ENCODE assay signal across 16 cellular contexts in genomic region chr5:159448-160172, GRCh38. TPM values are rescaled to one million over a fixed set of nuclear protein-coding genes. Genes with fewer than 3 reads are reported as not detected.
DNase-seq lines count a peak whose midpoint lies in the region; ATAC-seq lines count a peak whose summit lies in the region.
"Had no signal": no experiment of that assay in that cellular context is flagged by ENCODE, and none has a peak within 500 bp of the region (broad histone marks: within the 10 kb centered on the region; RNA-seq: fewer than 3 reads in every experiment).

No MANE protein-coding gene starts in this region.

- H3F3A ChIP-seq in GM23248 (ENCODE audit: insufficient read depth), result no peaks in the 10 kb centered on the region

- WGBS in GM23248 (ENCODE audit: low coverage in 1 of 2, low lambda C conversion rate in 2 of 2, missing lambda C conversion rate in 2 of 2), 2 experiments, result 61 to 64% methylated on average over 19 of the region's 19 CpGs

- in situ Hi-C loops in GM23248 (cut with MboI), result no loop called here

- no peaks in the 10 kb centered on the region for H3K79me2 ChIP-seq in GM23248 (ENCODE audit: insufficient read depth)

- peak overlapping the region; percentile 7 for H3K4me2 ChIP-seq in GM23248 (ENCODE audit: unreplicated experiment)

- no peak overlapping the region for H3K9ac ChIP-seq in GM23248

- H3K4me3 ChIP-seq in GM23248, result no peak overlapping the region
- H3K4me3 ChIP-seq: dorsolateral prefrontal cortex, left ventricle myocardium inferior had no signal

- DNase-seq in 8988T (peak; percentile 27), GM23248 (peak; percentile 65), amniotic epithelial cell (ENCODE audit: low read depth) (peak; percentile 33), iris pigment epithelial cell (ENCODE audit: low read depth) (peak; percentile 55), iPS-NIHi7 (ENCODE audit: extremely low spot score) (no peak), NCI-H510A (lab: John Stamatoyannopoulos, UW) (no peak)
- DNase-seq: activated CD4-positive, alpha-beta memory T cell treated with anti-CD3 and anti-CD28 coated beads, Interleukin-2, amount 10 ng/mL, durations not matched to agents 7 days and 5 days; left ventricle myocardium inferior; NCI-H2171 treated with DMSO at 0.1 percent for 48 hours had no signal

- H3K4me1 ChIP-seq in GM23248 (ENCODE audit: insufficient read depth), result peaks cover 8% of the 10 kb centered on the region
- H3K4me1 ChIP-seq: left ventricle myocardium inferior had no signal

- no peaks in the 10 kb centered on the region for H3K36me3 ChIP-seq in GM23248 (ENCODE audit: low read depth)
- H3K36me3 ChIP-seq: left ventricle myocardium inferior, neutrophil had no signal

- no peaks in the 10 kb centered on the region for H3K9me3 ChIP-seq in GM23248 (ENCODE audit: low read depth)
- H3K9me3 ChIP-seq: left ventricle myocardium inferior, neutrophil had no signal

- H3K9me2 ChIP-seq in GM23248 (ENCODE audit: insufficient read depth), result no peaks in the 10 kb centered on the region

- H3K27ac ChIP-seq in GM23248, result no peak overlapping the region
- H3K27ac ChIP-seq: dorsolateral prefrontal cortex, left ventricle myocardium inferior, neutrophil had no signal

- H3K27me3 ChIP-seq in GM23248 (replicated peaks; ENCODE audit: insufficient read depth), result no peaks in the 10 kb centered on the region

- ATAC-seq in GM18907 (IDR thresholded peaks at IDR 0.05; ENCODE audit: unreplicated experiment) (no peak), HG02870 (IDR thresholded peaks at IDR 0.05; ENCODE audit: unreplicated experiment) (no peak)
- ATAC-seq: Panc1 had no signal

- no peaks in the 10 kb centered on the region for H4K20me1 ChIP-seq in GM23248 (ENCODE audit: insufficient read depth)

- no peak overlapping the region for H2AFZ ChIP-seq in GM23248

RNA-seq across cellular contexts. Expression of gene LRRC14B, which starts 31.7 kb away (rescaled TPM):
- total RNA-seq in GM23248 (2014; rRNA removed; shearing (Covaris generic)), result not detected in 2 replicates
- polyA plus RNA-seq in GM23248 (2016; fragmentation: Nextera tagmentation; extraction: Ambion mirVana), result not detected in 2 replicates
- total RNA-seq: activated CD4-positive, alpha-beta memory T cell treated with anti-CD3 and anti-CD28 coated beads, Interleukin-2, amount 10 ng/mL, durations not matched to agents 7 days and 5 days; B cell; G401 had no signal

RNA-seq across cellular contexts. Expression of gene CCDC127, which starts 58.3 kb away (rescaled TPM):
- total RNA-seq in GM23248 (2014; rRNA removed; shearing (Covaris generic)), result 6.3 and 7.5 TPM in 2 replicates
- polyA plus RNA-seq in GM23248 (2016; fragmentation: Nextera tagmentation; extraction: Ambion mirVana), result 10.4 and 11.3 TPM in 2 replicates

RNA-seq across cellular contexts. Expression of gene SDHA, which starts 58.5 kb away (rescaled TPM):
- 64.1 and 71.5 TPM in 2 replicates for total RNA-seq in GM23248 (2014; rRNA removed; shearing (Covaris generic))
- 95.9 and 99.2 TPM in 2 replicates for polyA plus RNA-seq in GM23248 (2016; fragmentation: Nextera tagmentation; extraction: Ambion mirVana)

Comparison
In these comparisons a context has a peak if more than half of its experiments do, and no peak if none do; other contexts are left out.
1. DNase-seq: peak in 8988T (single experiment), GM23248 (single experiment), amniotic epithelial cell (single experiment) and iris pigment epithelial cell (single experiment); none in iPS-NIHi7 (single experiment) and NCI-H510A (single experiment).